In the genomic region with DNA sequence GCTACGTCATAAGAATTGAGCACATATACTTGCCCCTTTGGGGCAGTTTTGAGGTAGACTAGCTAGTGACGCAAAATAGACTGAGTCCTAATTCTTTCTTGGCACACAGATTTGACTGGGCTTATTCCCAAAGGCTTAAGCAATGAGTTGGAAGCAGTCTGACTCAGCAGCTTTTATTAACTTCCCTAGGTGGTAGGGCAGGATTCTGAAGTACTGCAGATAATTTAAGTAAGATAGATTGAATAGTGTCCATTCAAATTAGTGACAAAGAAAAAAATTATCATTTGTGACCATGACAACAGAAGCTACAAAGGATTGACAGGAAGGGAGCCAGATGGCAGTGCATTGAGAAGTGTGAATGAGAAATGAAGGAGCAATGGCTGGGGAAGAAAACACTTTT, we compare ENCODE assay signal across 15 cellular contexts.
DNase-seq lines count a peak whose midpoint lies in the region; ATAC-seq and TF ChIP-seq lines count a peak whose summit lies in the region.
"Had no signal": no experiment of that assay in that cellular context is flagged by ENCODE, and none has a peak within 500 bp of the region (broad histone marks: within the 10 kb centered on the region; RNA-seq: fewer than 3 reads in every experiment).

No MANE protein-coding gene starts in this region.

- POLR2A ChIA-PET in RWPE1 (lab: Yijun Ruan, JAX; ENCODE audit: low non-redundant PET): no interaction called here

- H3K4me1 Mint-ChIP-seq in activated T-helper 1 cell treated with anti-CD3 and anti-CD28 coated beads, Interleukin-12 subunit alpha, Interleukin-12 subunit beta, Interleukin-2, Interleukin-4 antibody, amounts not matched to agents 30 ng/mL and 10 ng/mL and 1 ng/mL, durations not matched to agents 14 hours and 24 hours and 36 hours (ENCODE audit: low read depth): no peaks in the 10 kb centered on the region
- H3K4me1 Mint-ChIP-seq: naive thymus-derived CD8-positive, alpha-beta T cell had no signal

- ATAC-seq in HG03135 (IDR thresholded peaks at IDR 0.05; ENCODE audit: unreplicated experiment) (no peak), GM21825 (IDR thresholded peaks at IDR 0.05; ENCODE audit: unreplicated experiment) (no peak), HG03521 (IDR thresholded peaks at IDR 0.05; ENCODE audit: unreplicated experiment) (no peak)
- ATAC-seq: HCT116; naive thymus-derived CD8-positive, alpha-beta T cell had no signal

- H3K27ac ChIP-seq in RWPE1: no peak overlapping the region
- H3K27ac ChIP-seq in left ventricle myocardium inferior (replicated peaks): peak overlapping the region; percentile 9
- H3K27ac ChIP-seq: sigmoid colon had no signal

- TF ChIP-seq CTCF in RWPE1 (conservative IDR thresholded peaks at IDR 0.05; ENCODE audit: low read depth): no peak
- TF ChIP-seq CTCF in left ventricle myocardium inferior (IDR thresholded peaks at IDR 0.05; ENCODE audit: borderline replicate concordance): no peak

- H3K27ac Mint-ChIP-seq in activated T-helper 1 cell treated with anti-CD3 and anti-CD28 coated beads, Interleukin-12 subunit alpha, Interleukin-12 subunit beta, Interleukin-2, Interleukin-4 antibody, amounts not matched to agents 30 ng/mL and 10 ng/mL and 1 ng/mL, durations not matched to agents 14 hours and 24 hours and 36 hours: no peak overlapping the region
- H3K27ac Mint-ChIP-seq: naive thymus-derived CD8-positive, alpha-beta T cell had no signal

- no peak overlapping the region for H3K4me3 ChIP-seq in left ventricle myocardium inferior
- H3K4me3 ChIP-seq: sigmoid colon had no signal

- no peaks in the 10 kb centered on the region for H3K27me3 ChIP-seq in left ventricle myocardium inferior (ENCODE audit: low read depth)
- H3K27me3 ChIP-seq: BE2C, sigmoid colon had no signal

- intact Hi-C loops in left ventricle myocardium inferior (cut with micrococcal nuclease): no loop called here
- intact Hi-C loops in activated T-helper 1 cell treated with anti-CD3 and anti-CD28 coated beads, Interleukin-12 subunit alpha, Interleukin-12 subunit beta, Interleukin-2, Interleukin-4 antibody, amounts not matched to agents 30 ng/mL and 10 ng/mL and 1 ng/mL, durations not matched to agents 14 hours and 24 hours and 36 hours (cut with micrococcal nuclease): no loop called here

- H3K36me3 ChIP-seq in left ventricle myocardium inferior: no peaks in the 10 kb centered on the region
- H3K36me3 ChIP-seq: BE2C, sigmoid colon had no signal

- CTCF ChIA-PET in RWPE1 (lab: Yijun Ruan, JAX): no interaction called here

- no peaks in the 10 kb centered on the region for H3K27me3 Mint-ChIP-seq in activated T-helper 1 cell treated with anti-CD3 and anti-CD28 coated beads, Interleukin-12 subunit alpha, Interleukin-12 subunit beta, Interleukin-2, Interleukin-4 antibody, amounts not matched to agents 30 ng/mL and 10 ng/mL and 1 ng/mL, durations not matched to agents 14 hours and 24 hours and 36 hours (ENCODE audit: insufficient read depth)
- H3K27me3 Mint-ChIP-seq: naive thymus-derived CD8-positive, alpha-beta T cell had no signal

- no peak overlapping the region for H3K4me3 Mint-ChIP-seq in activated T-helper 1 cell treated with anti-CD3 and anti-CD28 coated beads, Interleukin-12 subunit alpha, Interleukin-12 subunit beta, Interleukin-2, Interleukin-4 antibody, amounts not matched to agents 30 ng/mL and 10 ng/mL and 1 ng/mL, durations not matched to agents 14 hours and 24 hours and 36 hours
- H3K4me3 Mint-ChIP-seq: naive thymus-derived CD8-positive, alpha-beta T cell had no signal

- no peaks in the 10 kb centered on the region for H3K9me3 ChIP-seq in left ventricle myocardium inferior (replicated peaks)
- H3K9me3 ChIP-seq: BE2C had no signal

- H3K9me3 Mint-ChIP-seq in activated T-helper 1 cell treated with anti-CD3 and anti-CD28 coated beads, Interleukin-12 subunit alpha, Interleukin-12 subunit beta, Interleukin-2, Interleukin-4 antibody, amounts not matched to agents 30 ng/mL and 10 ng/mL and 1 ng/mL, durations not matched to agents 14 hours and 24 hours and 36 hours: peaks cover 21% of the 10 kb centered on the region

- peak; percentile 43 for DNase-seq in COR-L47 (lab: John Stamatoyannopoulos, UW)
- peak; percentile 84 for DNase-seq in NCI-H1092 treated with DMSO at 0.1 percent for 48 hours (lab: John Stamatoyannopoulos, UW)
- peak; percentile 27 for DNase-seq in RWPE1 (ENCODE audit: low spot score)
- no peak for DNase-seq in left ventricle myocardium inferior
- DNase-seq in activated T-helper 1 cell treated with anti-CD3 and anti-CD28 coated beads, Interleukin-12 subunit alpha, Interleukin-12 subunit beta, Interleukin-2, Interleukin-4 antibody, amounts not matched to agents 30 ng/mL and 10 ng/mL and 1 ng/mL, durations not matched to agents 14 hours and 24 hours and 36 hours (ENCODE audit: low spot score): no peak
- DNase-seq: activated CD4-positive, alpha-beta T cell treated with anti-CD3 and anti-CD28 coated beads for 4 hours; activated T-cell treated with anti-CD3 and anti-CD28 coated beads, Interleukin-2, amount 50 U/mL, for 1 hour; BE2C; naive thymus-derived CD8-positive, alpha-beta T cell; NCI-H1694; sigmoid colon had no signal

- H3K4me1 ChIP-seq in left ventricle myocardium inferior: no peaks in the 10 kb centered on the region
- H3K4me1 ChIP-seq: BE2C, sigmoid colon had no signal

- H3K36me3 Mint-ChIP-seq in activated T-helper 1 cell treated with anti-CD3 and anti-CD28 coated beads, Interleukin-12 subunit alpha, Interleukin-12 subunit beta, Interleukin-2, Interleukin-4 antibody, amounts not matched to agents 30 ng/mL and 10 ng/mL and 1 ng/mL, durations not matched to agents 14 hours and 24 hours and 36 hours (ENCODE audit: low read depth): no peaks in the 10 kb centered on the region

Comparison
In these comparisons a context has a peak if more than half of its experiments do, and no peak if none do; other contexts are left out.
1. DNase-seq: peak in COR-L47 (single experiment), NCI-H1092 treated with DMSO at 0.1 percent for 48 hours (single experiment) and RWPE1 (single experiment); none in left ventricle myocardium inferior (single experiment) and activated T-helper 1 cell treated with anti-CD3 and anti-CD28 coated beads, Interleukin-12 subunit alpha, Interleukin-12 subunit beta, Interleukin-2, Interleukin-4 antibody, amounts not matched to agents 30 ng/mL and 10 ng/mL and 1 ng/mL, durations not matched to agents 14 hours and 24 hours and 36 hours (single experiment).